Comparison of ENCODE assay signal across 10 cellular contexts in the genomic region with DNA sequence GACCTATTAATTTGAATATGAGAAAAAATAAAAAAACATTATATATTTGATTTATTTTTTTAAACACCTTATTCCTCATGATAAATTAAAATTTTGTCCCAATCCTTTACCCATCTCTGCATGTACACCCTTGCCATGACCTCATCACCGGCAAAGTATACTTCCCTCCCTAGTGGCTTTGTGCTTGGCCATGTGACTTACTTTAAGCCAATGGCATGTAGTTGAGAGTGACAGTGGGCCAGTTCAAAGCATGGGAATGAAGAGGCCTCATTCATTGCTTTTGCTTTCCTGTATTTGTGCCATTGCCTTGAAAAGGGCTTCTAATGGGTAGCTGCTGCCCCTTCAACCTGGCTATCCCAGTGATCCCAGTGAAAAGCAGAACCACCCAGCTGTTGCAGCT. TPM values are rescaled to one million over a fixed set of nuclear protein-coding genes. Genes with fewer than 3 reads are reported as not detected.
"Had no signal": no experiment of that assay in that cellular context is flagged by ENCODE, and none has a peak within 500 bp of the region (broad histone marks: within the 10 kb centered on the region; RNA-seq: fewer than 3 reads in every experiment).

No MANE protein-coding gene starts in this region.

- H3K27ac ChIP-seq: GM23248 had no signal

- H3K36me3 ChIP-seq: HAP-1 had no signal

- H3K4me1 ChIP-seq: HAP-1 had no signal

- H3K4me3 Mint-ChIP-seq: HFFc6 had no signal

- H3K9ac ChIP-seq: GM23248 had no signal

- H2AFZ ChIP-seq: GM23248 had no signal

- DNase-seq: GM23248, GOT3, H7, HFFc6, IMR-90, KBM-7 had no signal

- H3K9me3 ChIP-seq: HAP-1 had no signal

- H3K4me3 ChIP-seq: GM23248, HAP-1 had no signal

- H3K27ac Mint-ChIP-seq: HFFc6 had no signal

- ATAC-seq: HCT116 had no signal

- H3K9me3 Mint-ChIP-seq: HFFc6 had no signal

RNA-seq across cellular contexts. Expression of a gene that starts 31.2 kb away (rescaled TPM):
- total RNA-seq: GM23248, H4, H7, HT-29, IMR-90 had no signal
- polyA plus RNA-seq: GM23248, IMR-90 had no signal
